ENCODE assay signal across 9 cellular contexts in genomic region chrX:71621644-71622346, GRCh38. TPM values are rescaled to one million over a fixed set of nuclear protein-coding genes. Genes with fewer than 3 reads are reported as not detected.
DNase-seq lines count a peak whose midpoint lies in the region; ATAC-seq and TF ChIP-seq lines count a peak whose summit lies in the region.
"Had no signal": no experiment of that assay in that cellular context is flagged by ENCODE, and none has a peak within 500 bp of the region (broad histone marks: within the 10 kb centered on the region; RNA-seq: fewer than 3 reads in every experiment).

No MANE protein-coding gene starts in this region.

- no peaks in the 10 kb centered on the region for H3K27me3 Mint-ChIP-seq in activated T-helper 2 cell treated with anti-CD3 and anti-CD28 coated beads, Interferon-gamma antibody, Interleukin-2, Interleukin-4, amounts not matched to agents 10 μg/mL and 5 μg/mL and 100 μg/mL, durations not matched to agents 14 hours and 24 hours and 36 hours (ENCODE audit: low read depth)

- no peak for TF ChIP-seq RAD21 in IMR-90 (IDR thresholded peaks at IDR 0.05; ENCODE audit: low read length)

- intact Hi-C loops in IMR-90 (cut with micrococcal nuclease): no loop called here
- intact Hi-C loops in activated T-helper 2 cell treated with anti-CD3 and anti-CD28 coated beads, Interferon-gamma antibody, Interleukin-2, Interleukin-4, amounts not matched to agents 10 μg/mL and 5 μg/mL and 100 μg/mL, durations not matched to agents 14 hours and 24 hours and 36 hours (cut with micrococcal nuclease): no loop called here
- intact Hi-C loops in Right ventricle myocardium superior (cut with DNase I): no loop called here

- POLR2A ChIA-PET in IMR-90 (lab: Charles Lee; ENCODE audit: unreplicated experiment): no interaction called here

- no peak overlapping the region for H3K9ac ChIP-seq in IMR-90 (ENCODE audit: low read depth, low read length)

- no peaks in the 10 kb centered on the region for H3K79me1 ChIP-seq in IMR-90 (ENCODE audit: low read depth in 1 of 2, low read length in 2 of 2)

- no peaks in the 10 kb centered on the region for H4K20me1 ChIP-seq in IMR-90 (ENCODE audit: insufficient read depth, low read length)

- no peaks in the 10 kb centered on the region; the same call in 1 of the 2 replicates for H3K9me3 ChIP-seq in IMR-90 (ENCODE audit: control insufficient read depth, insufficient read depth, low read length)

- no peak overlapping the region for H2BK20ac ChIP-seq in IMR-90 (ENCODE audit: low read depth, low read length)

- H4K8ac ChIP-seq in IMR-90 (ENCODE audit: low read depth in 2 of 2, low read length in 2 of 2): no peak overlapping the region

- peaks cover 3% of the 10 kb centered on the region; the same call in 1 of the 2 replicates for H3K27me3 ChIP-seq in IMR-90 (ENCODE audit: control insufficient read depth, insufficient read depth, low read length)

- peaks cover 8% of the 10 kb centered on the region for H3K36me3 Mint-ChIP-seq in activated T-helper 2 cell treated with anti-CD3 and anti-CD28 coated beads, Interferon-gamma antibody, Interleukin-2, Interleukin-4, amounts not matched to agents 10 μg/mL and 5 μg/mL and 100 μg/mL, durations not matched to agents 14 hours and 24 hours and 36 hours (ENCODE audit: low read depth)
- H3K36me3 Mint-ChIP-seq in stimulated activated effector memory CD8-positive, alpha-beta T cell treated with anti-CD3 and anti-CD28 coated beads, Interleukin-12 subunit alpha, Interleukin-12 subunit beta, amount 100 ng/mL, for 72 hours: peaks cover 30% of the 10 kb centered on the region

- no peak overlapping the region for H3K56ac ChIP-seq in IMR-90 (ENCODE audit: extremely low read depth, insufficient read depth, low read length)

- H2BK120ac ChIP-seq in IMR-90 (ENCODE audit: low read depth, low read length): no peak overlapping the region

- no peak overlapping the region for H3K4me2 ChIP-seq in IMR-90 (ENCODE audit: low read depth, low read length)

- H3K4me1 ChIP-seq in IMR-90 (ENCODE audit: control insufficient read depth, insufficient read depth, low read length): no peaks in the 10 kb centered on the region; the same call in 1 of the 2 replicates

- no peaks in the 10 kb centered on the region for H3K9me3 Mint-ChIP-seq in activated T-helper 2 cell treated with anti-CD3 and anti-CD28 coated beads, Interferon-gamma antibody, Interleukin-2, Interleukin-4, amounts not matched to agents 10 μg/mL and 5 μg/mL and 100 μg/mL, durations not matched to agents 14 hours and 24 hours and 36 hours
- no peaks in the 10 kb centered on the region for H3K9me3 Mint-ChIP-seq in stimulated activated effector memory CD8-positive, alpha-beta T cell treated with anti-CD3 and anti-CD28 coated beads, Interleukin-12 subunit alpha, Interleukin-12 subunit beta, amount 100 ng/mL, for 72 hours

- no peak for TF ChIP-seq POLR2A in IMR-90 (IDR thresholded peaks at IDR 0.05; ENCODE audit: low read depth, low read length)

- TF ChIP-seq CTCF in IMR-90 (conservative IDR thresholded peaks at IDR 0.05; ENCODE audit: low read depth, low read length): no peak

- no peak overlapping the region for H2AK9ac ChIP-seq in IMR-90 (replicated peaks; ENCODE audit: low read depth, low read length, poor library complexity)

- in situ Hi-C loops in IMR-90 (cut with MboI; ENCODE audit: low sequenced_read_pairs): no loop called here

- H3K36me3 ChIP-seq in IMR-90 (ENCODE audit: control insufficient read depth, insufficient read depth, low read length): no peaks in the 10 kb centered on the region

- no peak overlapping the region for H3K4me3 ChIP-seq in IMR-90 (ENCODE audit: insufficient read depth, low read depth, low read length)

- no peak overlapping the region for H3K18ac ChIP-seq in IMR-90 (ENCODE audit: low read depth, low read length)

- H2BK15ac ChIP-seq in IMR-90 (ENCODE audit: low read depth, low read length): no peak overlapping the region

- ATAC-seq in IMR-90 (ENCODE audit: low read depth) (peak; percentile 59), Right ventricle myocardium superior (ENCODE audit: poor library complexity) (peak; percentile 42), GM18517 (IDR thresholded peaks at IDR 0.05; ENCODE audit: unreplicated experiment) (no peak)
- no peak for ATAC-seq in stimulated activated effector memory CD8-positive, alpha-beta T cell treated with anti-CD3 and anti-CD28 coated beads, Interleukin-12 subunit alpha, Interleukin-12 subunit beta, amount 100 ng/mL, for 72 hours

- H3K23ac ChIP-seq in IMR-90 (ENCODE audit: low read depth, low read length): no peak overlapping the region; the same call in 1 of the 2 replicates

- peak overlapping the region; percentile 49 for H3K27ac Mint-ChIP-seq in activated T-helper 2 cell treated with anti-CD3 and anti-CD28 coated beads, Interferon-gamma antibody, Interleukin-2, Interleukin-4, amounts not matched to agents 10 μg/mL and 5 μg/mL and 100 μg/mL, durations not matched to agents 14 hours and 24 hours and 36 hours
- H3K27ac Mint-ChIP-seq in stimulated activated effector memory CD8-positive, alpha-beta T cell treated with anti-CD3 and anti-CD28 coated beads, Interleukin-12 subunit alpha, Interleukin-12 subunit beta, amount 100 ng/mL, for 72 hours: peak overlapping the region; percentile 84

- 17% methylated on average over 2 of the region's 11 CpGs; no CpG with 5 or more reads in 1 of the 2 experiments for WGBS in IMR-90 (ENCODE audit: extremely low coverage in 2 of 2, insufficient read length in 1 of 2), 2 experiments

- peak overlapping the region; percentile 13 for H2AFZ ChIP-seq in IMR-90 (replicated peaks; ENCODE audit: low read length, poor library complexity)

- no peak overlapping the region for H2BK5ac ChIP-seq in IMR-90 (ENCODE audit: low read depth, low read length, poor library complexity, severe bottlenecking)

- dilution Hi-C loops in IMR-90 (cut with HindIII; ENCODE audit: low sequenced_read_pairs, unreplicated experiment): no loop called here

- no peak overlapping the region for H4K91ac ChIP-seq in IMR-90 (ENCODE audit: insufficient read depth, low read depth, low read length)

- no peak overlapping the region for H2AK5ac ChIP-seq in IMR-90 (ENCODE audit: low read depth, low read length)

- peak; percentile 16 for DNase-seq in IMR-90
- no peak for DNase-seq in activated T-helper 2 cell treated with anti-CD3 and anti-CD28 coated beads, Interferon-gamma antibody, Interleukin-2, Interleukin-4, amounts not matched to agents 10 μg/mL and 5 μg/mL and 100 μg/mL, durations not matched to agents 14 hours and 24 hours and 36 hours (ENCODE audit: low spot score)
- DNase-seq in Right ventricle myocardium superior: no peak
- no peak for DNase-seq in stimulated activated effector memory CD8-positive, alpha-beta T cell treated with anti-CD3 and anti-CD28 coated beads, Interleukin-12 subunit alpha, Interleukin-12 subunit beta, amount 100 ng/mL, for 72 hours (ENCODE audit: low spot score in 2 of 2)
- no peak for DNase-seq in SHP77 treated with DMSO at 0.1 percent for 48 hours (lab: John Stamatoyannopoulos, UW)
- DNase-seq in activated effector memory CD4-positive, alpha-beta T cell treated with Interleukin-2 at 50 U/mL for 16 hours: no peak
- DNase-seq: NCI-H1930 had no signal

- no peak overlapping the region for H4K5ac ChIP-seq in IMR-90 (ENCODE audit: low read depth, low read length)

- H3K4me3 Mint-ChIP-seq in activated T-helper 2 cell treated with anti-CD3 and anti-CD28 coated beads, Interferon-gamma antibody, Interleukin-2, Interleukin-4, amounts not matched to agents 10 μg/mL and 5 μg/mL and 100 μg/mL, durations not matched to agents 14 hours and 24 hours and 36 hours (ENCODE audit: low read depth): no peak overlapping the region
- peak overlapping the region; percentile 71 for H3K4me3 Mint-ChIP-seq in stimulated activated effector memory CD8-positive, alpha-beta T cell treated with anti-CD3 and anti-CD28 coated beads, Interleukin-12 subunit alpha, Interleukin-12 subunit beta, amount 100 ng/mL, for 72 hours

- H3K9me1 ChIP-seq in IMR-90 (ENCODE audit: insufficient read depth, low read length): no peaks in the 10 kb centered on the region

- BruUV-seq in IMR-90 (replicated peaks; lab: Mats Ljungman, UMichigan): no TSS peak

- H3K27ac ChIP-seq in IMR-90 (ENCODE audit: insufficient read depth, low read length): no peak overlapping the region

- peaks cover 54% of the 10 kb centered on the region for H3K4me1 Mint-ChIP-seq in activated T-helper 2 cell treated with anti-CD3 and anti-CD28 coated beads, Interferon-gamma antibody, Interleukin-2, Interleukin-4, amounts not matched to agents 10 μg/mL and 5 μg/mL and 100 μg/mL, durations not matched to agents 14 hours and 24 hours and 36 hours (ENCODE audit: low read depth)
- H3K4me1 Mint-ChIP-seq in stimulated activated effector memory CD8-positive, alpha-beta T cell treated with anti-CD3 and anti-CD28 coated beads, Interleukin-12 subunit alpha, Interleukin-12 subunit beta, amount 100 ng/mL, for 72 hours: peaks cover 63% of the 10 kb centered on the region

- no peak overlapping the region for H3K4ac ChIP-seq in IMR-90 (ENCODE audit: low read depth, low read length)

- CTCF ChIA-PET in IMR-90 (lab: Yijun Ruan, JAX): no interaction called here

- no peak overlapping the region for H3K14ac ChIP-seq in IMR-90 (replicated peaks; ENCODE audit: low read depth, low read length)

TF ChIP-seq in IMR-90, 13 proteins besides CTCF, POLR2A, EP300 and RAD21 (continues in another document):
- TF ChIP-seq MAFK (IDR thresholded peaks at IDR 0.05; ENCODE audit: low read depth, low read length) (no peak), BHLHE40 (IDR thresholded peaks at IDR 0.05; ENCODE audit: low read depth, low read length) (no peak), NFE2L2 (IDR thresholded peaks at IDR 0.05; ENCODE audit: low read depth, low read length) (no peak), MAZ (IDR thresholded peaks at IDR 0.05; ENCODE audit: borderline replicate concordance, low read depth, low read length) (no peak), RFX5 (IDR thresholded peaks at IDR 0.05; ENCODE audit: low read depth, low read length) (no peak), SMC3 (IDR thresholded peaks at IDR 0.05; ENCODE audit: low read depth, low read length) (no peak)

RNA-seq across cellular contexts. Expression of gene CXCR3, which starts 3.5 kb away (rescaled TPM):
- total RNA-seq in IMR-90 (2012; rRNA removed): not detected in 2 replicates
- polyA plus RNA-seq in IMR-90 (2012; rRNA removed): not detected in 2 replicates
- polyA plus RNA-seq in IMR-90 (2012; cell fraction: cytosol; rRNA removed): not detected in 2 replicates
- 0.03 TPM in 1 of 2 replicates, not detected in the other for polyA plus RNA-seq in IMR-90 (2012; cell fraction: nucleus; rRNA removed; ENCODE audit: low replicate concordance)
- 11.1 and 11.4 TPM in 2 replicates for total RNA-seq in activated T-helper 2 cell treated with anti-CD3 and anti-CD28 coated beads, Interferon-gamma antibody, Interleukin-2, Interleukin-4, amounts not matched to agents 10 μg/mL and 5 μg/mL and 100 μg/mL, durations not matched to agents 14 hours and 24 hours and 36 hours
- total RNA-seq in Right ventricle myocardium superior: 0.22 TPM
- total RNA-seq: cerebellum had no signal

RNA-seq across cellular contexts. Expression of gene GCNA, which starts 43.6 kb away (rescaled TPM):
- total RNA-seq in IMR-90 (2012; rRNA removed) (0.83 and 0.90 TPM in 2 replicates), Right ventricle myocardium superior (2.2 TPM)
- polyA plus RNA-seq in IMR-90 (2012; rRNA removed): 0.75 and 1.3 TPM in 2 replicates
- polyA plus RNA-seq in IMR-90 (2012; cell fraction: cytosol; rRNA removed): 0.25 and 0.29 TPM in 2 replicates
- 2.3 and 9.8 TPM in 2 replicates for polyA plus RNA-seq in IMR-90 (2012; cell fraction: nucleus; rRNA removed; ENCODE audit: low replicate concordance)
- total RNA-seq in activated T-helper 2 cell treated with anti-CD3 and anti-CD28 coated beads, Interferon-gamma antibody, Interleukin-2, Interleukin-4, amounts not matched to agents 10 μg/mL and 5 μg/mL and 100 μg/mL, durations not matched to agents 14 hours and 24 hours and 36 hours: 3.4 and 3.5 TPM in 2 replicates

Comparison
In these comparisons a context has a peak if more than half of its experiments do, and no peak if none do; other contexts are left out.
1. ATAC-seq: peak in IMR-90 (single experiment) and Right ventricle myocardium superior (single experiment); none in stimulated activated effector memory CD8-positive, alpha-beta T cell treated with anti-CD3 and anti-CD28 coated beads, Interleukin-12 subunit alpha, Interleukin-12 subunit beta, amount 100 ng/mL, for 72 hours (single experiment) and GM18517 (single experiment).